ENCODE assay signal across 8 cellular contexts in genomic region chr7:6576024-6576866, GRCh38. TPM values are rescaled to one million over a fixed set of nuclear protein-coding genes. Genes with fewer than 3 reads are reported as not detected.
DNase-seq lines count a peak whose midpoint lies in the region; ATAC-seq and TF ChIP-seq lines count a peak whose summit lies in the region.

No MANE protein-coding gene starts in this region.

- no peak overlapping the region for H3K23ac ChIP-seq in mesendoderm (ENCODE audit: low read length)

- H3K79me1 ChIP-seq in mesendoderm (ENCODE audit: low read length), result no peaks in the 10 kb centered on the region

- no peak overlapping the region for H3K9ac ChIP-seq in mesendoderm (ENCODE audit: low read length)

- H3K4me3 ChIP-seq in mesendoderm (ENCODE audit: low read length), result no peak overlapping the region

- H3K27me3 Mint-ChIP-seq in activated naive CD8-positive, alpha-beta T cell, result no peaks in the 10 kb centered on the region

- peaks cover 13% of the 10 kb centered on the region for H3K4me1 Mint-ChIP-seq in activated naive CD8-positive, alpha-beta T cell (ENCODE audit: low read depth)

- H3K27ac ChIP-seq in mesendoderm (ENCODE audit: low read depth, low read length) (no peak overlapping the region), foreskin keratinocyte (no peak overlapping the region)

- H2BK5ac ChIP-seq in mesendoderm (ENCODE audit: low read length), result no peak overlapping the region

- DNase-seq in stimulated activated CD4-positive, alpha-beta T cell treated with anti-CD3 and anti-CD28 coated beads, Interleukin-15, amount 100 ng/mL, for 24 hours, result peak; percentile 19
- DNase-seq in stimulated activated CD4-positive, alpha-beta T cell treated with anti-CD3 and anti-CD28 coated beads, Interleukin-4, amount 100 ng/mL, for 4 hours, result no peak
- DNase-seq in mesendoderm, result peak; percentile 37
- no peak for DNase-seq in foreskin keratinocyte
- DNase-seq in HuH-7.5 (ENCODE audit: low spot score), result no peak
- no peak for DNase-seq in activated gamma-delta T cell treated with Interleukin-2 at 50 U/mL for 16 hours
- DNase-seq in retina, result no peak

- WGBS in mesendoderm (ENCODE audit: extremely low coverage, insufficient coverage, low lambda C conversion rate), result no CpG with 5 or more reads among the region's 14 CpGs

- ATAC-seq in foreskin keratinocyte, result no peak

- H2AK5ac ChIP-seq in mesendoderm (ENCODE audit: low read length), result no peak overlapping the region

- H3K9me3 Mint-ChIP-seq in activated naive CD8-positive, alpha-beta T cell (ENCODE audit: low read depth), result no peaks in the 10 kb centered on the region

- H3K18ac ChIP-seq in mesendoderm (ENCODE audit: low read length), result no peak overlapping the region

- H4K5ac ChIP-seq in mesendoderm (ENCODE audit: low read length), result no peak overlapping the region

- no peak overlapping the region for H3K4ac ChIP-seq in mesendoderm (ENCODE audit: low read depth, low read length)

- no peak overlapping the region for H2BK120ac ChIP-seq in mesendoderm (ENCODE audit: low read depth, low read length)

- TF ChIP-seq CTCF in foreskin keratinocyte (conservative IDR thresholded peaks at IDR 0.05), result no peak

- H3K36me3 ChIP-seq in mesendoderm (ENCODE audit: control insufficient read depth, insufficient read depth, low read length), result no peaks in the 10 kb centered on the region

- H4K8ac ChIP-seq in mesendoderm (ENCODE audit: low read depth, low read length), result no peak overlapping the region

- H3K27ac Mint-ChIP-seq in activated naive CD8-positive, alpha-beta T cell, result peak overlapping the region; percentile 70

- H3K4me1 ChIP-seq in mesendoderm (ENCODE audit: control insufficient read depth, low read depth, low read length) (no peaks in the 10 kb centered on the region), foreskin keratinocyte (no peaks in the 10 kb centered on the region)

- peaks cover 6% of the 10 kb centered on the region for H3K36me3 Mint-ChIP-seq in activated naive CD8-positive, alpha-beta T cell

- no peak overlapping the region for H3K56ac ChIP-seq in mesendoderm (ENCODE audit: low read length)

- no peaks in the 10 kb centered on the region for H3K27me3 ChIP-seq in mesendoderm (ENCODE audit: insufficient read depth, low read length, poor library complexity)
- H3K27me3 ChIP-seq in foreskin keratinocyte, result no peaks in the 10 kb centered on the region

- no peak overlapping the region for H2BK15ac ChIP-seq in mesendoderm (replicated peaks; ENCODE audit: low read depth)

- H3K79me2 ChIP-seq in mesendoderm (ENCODE audit: control insufficient read depth, insufficient read depth, low read length), result no peaks in the 10 kb centered on the region

- no peak overlapping the region for H3K4me2 ChIP-seq in mesendoderm (ENCODE audit: low read length)

- peak overlapping the region; percentile 78 for H3K4me3 Mint-ChIP-seq in activated naive CD8-positive, alpha-beta T cell

RNA-seq across cellular contexts. Expression of gene ZDHHC4, which starts 1.0 kb away (rescaled TPM):
- 47.4 TPM for polyA plus RNA-seq in mesendoderm (2013, experiment 1 of 2)
- polyA plus RNA-seq in mesendoderm (2013, experiment 2 of 2), result 43.1 TPM
- 37.9 and 45.3 TPM in 2 replicates for total RNA-seq in foreskin keratinocyte
- polyA plus RNA-seq in foreskin keratinocyte, result 44.5 and 58.5 TPM in 2 replicates

RNA-seq across cellular contexts. Expression of gene INTS15, which starts 13.6 kb away (rescaled TPM):
- polyA plus RNA-seq in mesendoderm (2013, experiment 1 of 2), result 19.2 TPM
- 19.6 TPM for polyA plus RNA-seq in mesendoderm (2013, experiment 2 of 2)
- 19.3 and 19.5 TPM in 2 replicates for total RNA-seq in foreskin keratinocyte
- polyA plus RNA-seq in foreskin keratinocyte, result 19.4 TPM in 2 replicates

RNA-seq across cellular contexts. Expression of gene GRID2IP, which starts 25.0 kb away (rescaled TPM):
- 0.11 TPM for polyA plus RNA-seq in mesendoderm (2013, experiment 1 of 2)
- 0.10 TPM for polyA plus RNA-seq in mesendoderm (2013, experiment 2 of 2)
- total RNA-seq in foreskin keratinocyte, result 0.04 and 0.14 TPM in 2 replicates
- 0.12 TPM in 1 of 2 replicates, not detected in the other for polyA plus RNA-seq in foreskin keratinocyte

RNA-seq across cellular contexts. Expression of gene ZNF853, which starts 39.2 kb away (rescaled TPM):
- 2.5 TPM for polyA plus RNA-seq in mesendoderm (2013, experiment 1 of 2)
- polyA plus RNA-seq in mesendoderm (2013, experiment 2 of 2), result 2.5 TPM
- 0.03 and 0.07 TPM in 2 replicates for total RNA-seq in foreskin keratinocyte
- 0.03 and 0.06 TPM in 2 replicates for polyA plus RNA-seq in foreskin keratinocyte

Comparison
In these comparisons a context has a peak if more than half of its experiments do, and no peak if none do; other contexts are left out.
1. DNase-seq: peak in stimulated activated CD4-positive, alpha-beta T cell treated with anti-CD3 and anti-CD28 coated beads, Interleukin-15, amount 100 ng/mL, for 24 hours (single experiment) and mesendoderm (single experiment); none in stimulated activated CD4-positive, alpha-beta T cell treated with anti-CD3 and anti-CD28 coated beads, Interleukin-4, amount 100 ng/mL, for 4 hours (0 of 2), foreskin keratinocyte (0 of 2), HuH-7.5 (single experiment), activated gamma-delta T cell treated with Interleukin-2 at 50 U/mL for 16 hours (single experiment) and retina (single experiment).